20 cellular contexts compared by ENCODE assay signal in the genomic region with DNA sequence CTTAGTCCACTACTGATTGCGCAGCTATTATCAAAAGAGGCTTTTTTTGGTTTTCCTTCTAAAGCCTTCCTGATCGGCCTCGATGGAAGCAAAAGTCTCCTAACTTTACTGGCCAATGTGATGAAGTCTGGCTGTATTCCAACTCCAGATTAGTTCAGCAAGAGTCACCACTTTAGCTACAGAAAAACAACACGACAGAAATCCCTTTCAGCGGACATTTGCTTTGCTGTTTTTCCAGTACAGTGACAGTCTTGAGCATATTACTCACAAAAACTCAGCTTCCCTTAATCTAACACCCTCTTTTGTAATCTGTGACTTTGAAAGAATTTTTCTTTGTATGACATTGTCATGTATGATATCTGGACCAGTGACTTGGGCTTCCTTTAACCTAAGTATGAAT.
"Had no signal": no experiment of that assay in that cellular context is flagged by ENCODE, and none has a peak within 500 bp of the region (broad histone marks: within the 10 kb centered on the region; RNA-seq: fewer than 3 reads in every experiment).

No MANE protein-coding gene starts in this region.

- H3K36me3 ChIP-seq: esophagus muscularis mucosa, suprapubic skin, transverse colon, vagina had no signal

- ATAC-seq: activated CD8-positive, alpha-beta memory T cell treated with anti-CD3 and anti-CD28 coated beads, Interleukin-2, amount 10 ng/mL, durations not matched to agents 7 days and 5 days; right cardiac atrium; T-cell had no signal

- H3K4me3 ChIP-seq: esophagus muscularis mucosa, suprapubic skin, transverse colon, vagina had no signal

- H3K27me3 ChIP-seq: esophagus muscularis mucosa, suprapubic skin, transverse colon, vagina had no signal

- H3K9me3 ChIP-seq: esophagus muscularis mucosa, suprapubic skin, transverse colon, vagina had no signal

- H3K4me1 ChIP-seq: suprapubic skin, vagina had no signal

- FAIRE-seq: islet of Langerhans, small intestine had no signal

- DNase-seq: activated B cell treated with CpG ODN at 0.5 μM for 24 hours; activated CD4-positive, alpha-beta memory T cell treated with anti-CD3 and anti-CD28 coated beads, Interleukin-2, amount 10 ng/mL, durations not matched to agents 7 days and 5 days; activated CD4-positive, alpha-beta T cell treated with anti-CD3 and anti-CD28 coated beads for 48 hours; activated CD8-positive, alpha-beta memory T cell treated with anti-CD3 and anti-CD28 coated beads, Interleukin-2, amount 10 ng/mL, durations not matched to agents 7 days and 5 days; amygdala; cerebellar nuclear complex; cortex of kidney; effector CD4-positive, alpha-beta T cell; mammary epithelial cell; naive B cell; right cardiac atrium; small intestine; stimulated activated CD4-positive, alpha-beta T cell treated with anti-CD3 and anti-CD28 coated beads, Interleukin-15, amount 100 ng/mL, for 24 hours; stimulated activated CD4-positive, alpha-beta T cell treated with anti-CD3 and anti-CD28 coated beads, Interleukin-2, amount 100 ng/mL, for 48 hours; T-cell; transverse colon had no signal

- H3K27ac ChIP-seq: esophagus muscularis mucosa, suprapubic skin, transverse colon, vagina had no signal
